ENCODE assay signal across 28 cellular contexts in genomic region chr22:26215766-26216165, GRCh38. TPM values are rescaled to one million over a fixed set of nuclear protein-coding genes. Genes with fewer than 3 reads are reported as not detected.
"Had no signal": no experiment of that assay in that cellular context is flagged by ENCODE, and none has a peak within 500 bp of the region (broad histone marks: within the 10 kb centered on the region; RNA-seq: fewer than 3 reads in every experiment).

No MANE protein-coding gene starts in this region.

- ATAC-seq: esophagus mucosa; heart right ventricle; left cardiac atrium; left ventricle myocardium superior; naive thymus-derived CD4-positive, alpha-beta T cell; right lobe of liver; stimulated activated memory B cell treated with anti-CD40 and anti-IgM and Interleukin-4, amounts not matched to agents 10 μg/mL and 1 μg/mL and 100 μg/mL, for 72 hours had no signal

- H3K9ac ChIP-seq: parathyroid adenoma had no signal

- H3K36me3 Mint-ChIP-seq: immature natural killer cell; naive thymus-derived CD4-positive, alpha-beta T cell; stimulated activated memory B cell treated with anti-CD40 and anti-IgM and Interleukin-4, amounts not matched to agents 10 μg/mL and 1 μg/mL and 100 μg/mL, for 72 hours had no signal

- H3K36me3 ChIP-seq: heart right ventricle, prostate gland, right lobe of liver, spleen, tibial artery, upper lobe of left lung, vagina had no signal

- H3K9me3 ChIP-seq: heart right ventricle, prostate gland, right lobe of liver, spleen, tibial artery, upper lobe of left lung, vagina had no signal

- H3K4me3 ChIP-seq: heart right ventricle, lung, prostate gland, right lobe of liver, spleen, tibial artery, upper lobe of left lung, vagina had no signal

- H3K9me3 Mint-ChIP-seq: immature natural killer cell; neural crest cell; stimulated activated naive CD8-positive, alpha-beta T cell treated with anti-CD3 and anti-CD28 coated beads, Interleukin-15, Interleukin-2, amounts not matched to agents 100 ng/mL and 50 ng/mL, for 24 hours had no signal

- H3K4me3 Mint-ChIP-seq: naive thymus-derived CD4-positive, alpha-beta T cell; neural crest cell; stimulated activated memory B cell treated with anti-CD40 and anti-IgM and Interleukin-4, amounts not matched to agents 10 μg/mL and 1 μg/mL and 100 μg/mL, for 72 hours; stimulated activated naive CD8-positive, alpha-beta T cell treated with anti-CD3 and anti-CD28 coated beads, Interleukin-15, Interleukin-2, amounts not matched to agents 100 ng/mL and 50 ng/mL, for 24 hours had no signal

- H3K27me3 ChIP-seq: right lobe of liver, upper lobe of left lung, vagina had no signal

- H3K79me2 ChIP-seq: parathyroid adenoma had no signal

- DNase-seq: effector memory CD4-positive, alpha-beta T cell; heart right ventricle; immature natural killer cell; left cardiac atrium; left ventricle myocardium superior; mesenchymal stem cell; naive thymus-derived CD4-positive, alpha-beta T cell; right lobe of liver; spleen; stimulated activated CD4-positive, alpha-beta T cell treated with anti-CD3 and anti-CD28 coated beads, Interleukin-15, amount 100 ng/mL, for 24 hours; stimulated activated CD4-positive, alpha-beta T cell treated with anti-CD3 and anti-CD28 coated beads, Interleukin-1b, Interleukin-23, amount 100 ng/mL, for 48 hours; stimulated activated CD4-positive, alpha-beta T cell treated with anti-CD3 and anti-CD28 coated beads, Interleukin-4, amount 100 ng/mL, for 24 hours; tibial artery; upper lobe of left lung had no signal

- H3K27ac Mint-ChIP-seq: immature natural killer cell; naive thymus-derived CD4-positive, alpha-beta T cell; stimulated activated memory B cell treated with anti-CD40 and anti-IgM and Interleukin-4, amounts not matched to agents 10 μg/mL and 1 μg/mL and 100 μg/mL, for 72 hours; stimulated activated naive CD8-positive, alpha-beta T cell treated with anti-CD3 and anti-CD28 coated beads, Interleukin-15, Interleukin-2, amounts not matched to agents 100 ng/mL and 50 ng/mL, for 24 hours had no signal

- FAIRE-seq: endometrium, frontal cortex, keratinocyte had no signal

- H3K4me1 ChIP-seq: heart right ventricle, parathyroid adenoma, prostate gland, right lobe of liver, spleen, tibial artery, upper lobe of left lung, vagina had no signal

- H2AFZ ChIP-seq: parathyroid adenoma had no signal

- H3K27ac ChIP-seq: heart right ventricle, parathyroid adenoma, prostate gland, right lobe of liver, spleen, tibial artery, upper lobe of left lung, vagina had no signal

- H3K4me1 Mint-ChIP-seq: immature natural killer cell; naive thymus-derived CD4-positive, alpha-beta T cell; stimulated activated memory B cell treated with anti-CD40 and anti-IgM and Interleukin-4, amounts not matched to agents 10 μg/mL and 1 μg/mL and 100 μg/mL, for 72 hours had no signal

RNA-seq across cellular contexts. Expression of gene SEZ6L, which starts 46.5 kb away (rescaled TPM):
- total RNA-seq: fibroblast of lung, glomerular endothelial cell, renal cortical epithelial cell had no signal
- polyA plus RNA-seq: fibroblast of lung; keratinocyte; naive thymus-derived CD4-positive, alpha-beta T cell had no signal
